19 cellular contexts compared by ENCODE assay signal in genomic region chr1:226942392-226942791, GRCh38. TPM values are rescaled to one million over a fixed set of nuclear protein-coding genes. Genes with fewer than 3 reads are reported as not detected.
DNase-seq lines count a peak whose midpoint lies in the region; ATAC-seq and TF ChIP-seq lines count a peak whose summit lies in the region.
"Had no signal": no experiment of that assay in that cellular context is flagged by ENCODE, and none has a peak within 500 bp of the region (broad histone marks: within the 10 kb centered on the region; RNA-seq: fewer than 3 reads in every experiment).

No MANE protein-coding gene starts in this region.

- intact Hi-C loops in CD4-positive, alpha-beta T cell (cut with DNase I, micrococcal nuclease): loop anchor here in 1 of 2 experiments (10.0 kb wide), 1 partner anchor 1142 kb away; the partner anchor contains the start of gene ARF1
- intact Hi-C loops in ovary (cut with DNase I): no loop called here

- H3K36me3 Mint-ChIP-seq in CD4-positive, alpha-beta T cell (ENCODE audit: low read depth): peaks cover 25% of the 10 kb centered on the region
- H3K36me3 Mint-ChIP-seq in IgD-negative memory B cell: peaks cover 5% of the 10 kb centered on the region
- peaks cover 22% of the 10 kb centered on the region for H3K36me3 Mint-ChIP-seq in effector memory CD8-positive, alpha-beta T cell (ENCODE audit: insufficient read depth)

- H3K4me3 ChIP-seq in ovary: peak overlapping the region; percentile 95
- H3K4me3 ChIP-seq: coronary artery, GM12878 had no signal

- POLR2A ChIA-PET in CD4-positive, alpha-beta T cell (lab: Charles Lee): no interaction called here

- peaks cover 87% of the 10 kb centered on the region for H3K4me1 Mint-ChIP-seq in CD4-positive, alpha-beta T cell (ENCODE audit: low read depth)
- H3K4me1 Mint-ChIP-seq in IgD-negative memory B cell: peaks cover 33 to 43% (median 35%) of the 10 kb centered on the region in 3 donors
- H3K4me1 Mint-ChIP-seq in effector memory CD8-positive, alpha-beta T cell (ENCODE audit: low read depth in 2 of 2): peaks cover 49 to 63% of the 10 kb centered on the region in 2 donors

- no peak for TF ChIP-seq EP300 in ovary (IDR thresholded peaks at IDR 0.05)

- no peak for ATAC-seq in CD4-positive, alpha-beta T cell (ENCODE audit: poor library complexity)
- ATAC-seq in effector memory CD8-positive, alpha-beta T cell (replicated peaks): no peak
- no peak for ATAC-seq in GM21529 (IDR thresholded peaks at IDR 0.05; ENCODE audit: unreplicated experiment)
- ATAC-seq: activated T-cell treated with anti-CD3 and anti-CD28 coated beads, Interleukin-2, amount 50 U/mL, for 4 hours; GM12878 had no signal

- no peak overlapping the region for H3K27ac ChIP-seq in CD4-positive, alpha-beta T cell (ENCODE audit: low read depth, low read length)
- H3K27ac ChIP-seq in ovary: peak overlapping the region in 1 of 2 donors; percentile 8
- H3K27ac ChIP-seq: coronary artery, spleen, suprapubic skin had no signal

- TF ChIP-seq CTCF in CD4-positive, alpha-beta T cell (IDR thresholded peaks at IDR 0.05): no peak
- no peak for TF ChIP-seq CTCF in ovary (IDR thresholded peaks at IDR 0.05)

- H3K4me3 Mint-ChIP-seq in CD4-positive, alpha-beta T cell: peak overlapping the region; percentile 74
- H3K4me3 Mint-ChIP-seq in IgD-negative memory B cell: peak overlapping the region; percentile 24 to 100 (median 68)
- peak overlapping the region; percentile 59 to 86 for H3K4me3 Mint-ChIP-seq in effector memory CD8-positive, alpha-beta T cell
- H3K4me3 Mint-ChIP-seq: T-helper 1 cell treated with Interleukin-12 subunit alpha and Interleukin-12 subunit beta and Interleukin-4 antibody, amounts not matched to agents 30 μg/mL and 1 μg/mL, for 36 hours had no signal

- no peaks in the 10 kb centered on the region for H3K27me3 ChIP-seq in CD4-positive, alpha-beta T cell (ENCODE audit: control insufficient read depth, insufficient read depth, low read length)
- no peaks in the 10 kb centered on the region for H3K27me3 ChIP-seq in ovary
- H3K27me3 ChIP-seq: spleen, suprapubic skin had no signal

- H3K4me1 ChIP-seq in ovary (ENCODE audit: insufficient read depth): peaks cover 40% of the 10 kb centered on the region

- no peak for DNase-seq in CD4-positive, alpha-beta T cell
- no peak for DNase-seq in effector memory CD8-positive, alpha-beta T cell
- no peak for DNase-seq in ovary
- DNase-seq in NCI-H1048 (lab: John Stamatoyannopoulos, UW): no peak
- DNase-seq in SW480 (ENCODE audit: low spot score): no peak
- DNase-seq: activated CD4-positive, alpha-beta T cell treated with anti-CD3 and anti-CD28 coated beads, Interleukin-2, amount 50 U/mL, for 4 hours; activated T-cell treated with anti-CD3 and anti-CD28 coated beads, Interleukin-2, amount 50 U/mL, for 4 hours; anterior cingulate cortex; Kasumi-1; NCI-H2081; NCI-H748 treated with DMSO at 0.1 percent for 48 hours; nucleus accumbens; spleen had no signal

- CTCF ChIA-PET in CD4-positive, alpha-beta T cell (lab: Charles Lee): no interaction called here

- no peaks in the 10 kb centered on the region for H3K9me3 ChIP-seq in CD4-positive, alpha-beta T cell (ENCODE audit: control insufficient read depth, low read length)
- no peaks in the 10 kb centered on the region for H3K9me3 ChIP-seq in ovary
- H3K9me3 ChIP-seq: spleen, suprapubic skin had no signal

- no peak for TF ChIP-seq POLR2A in ovary (IDR thresholded peaks at IDR 0.05)

- H3K9me3 Mint-ChIP-seq in CD4-positive, alpha-beta T cell: no peaks in the 10 kb centered on the region
- H3K9me3 Mint-ChIP-seq in IgD-negative memory B cell: no peaks in the 10 kb centered on the region
- no peaks in the 10 kb centered on the region for H3K9me3 Mint-ChIP-seq in effector memory CD8-positive, alpha-beta T cell
- H3K9me3 Mint-ChIP-seq: activated T-cell treated with anti-CD3 and anti-CD28 coated beads, Interleukin-2, amount 50 U/mL, for 4 hours had no signal

- H3K27ac Mint-ChIP-seq in CD4-positive, alpha-beta T cell: peak overlapping the region; percentile 95
- H3K27ac Mint-ChIP-seq in IgD-negative memory B cell: no peak overlapping the region
- H3K27ac Mint-ChIP-seq in effector memory CD8-positive, alpha-beta T cell: peak overlapping the region in 1 of 2 donors; percentile 79
- H3K27ac Mint-ChIP-seq: T-helper 1 cell treated with Interleukin-12 subunit alpha and Interleukin-12 subunit beta and Interleukin-4 antibody, amounts not matched to agents 30 μg/mL and 1 μg/mL, for 36 hours had no signal

- H3K27me3 Mint-ChIP-seq in CD4-positive, alpha-beta T cell: no peaks in the 10 kb centered on the region
- no peaks in the 10 kb centered on the region for H3K27me3 Mint-ChIP-seq in IgD-negative memory B cell
- H3K27me3 Mint-ChIP-seq in effector memory CD8-positive, alpha-beta T cell: no peaks in the 10 kb centered on the region

- H3K36me3 ChIP-seq in ovary: no peaks in the 10 kb centered on the region
- H3K36me3 ChIP-seq: suprapubic skin had no signal

- 50 to 65% (median 60%) methylated on average over 3 of the region's 3 CpGs for WGBS in ovary, 3 donors

RNA-seq across cellular contexts. Expression of gene COQ8A, which starts 2.3 kb away (rescaled TPM):
- 10 to 100 TPM; 55.0 to 56.0 TPM for total RNA-seq in CD4-positive, alpha-beta T cell
- polyA plus RNA-seq in IgD-negative memory B cell: 57.4 TPM
- total RNA-seq in ovary: 100 to 1,000 TPM in 1 of 7 donors, 10 to 100 TPM in 6; 37.4 to 101 (median 71.2) TPM
- polyA plus RNA-seq in ovary: 10 to 100 TPM; 37.5 to 59.9 TPM
